Comparison of ENCODE assay signal across 9 cellular contexts in the genomic region with DNA sequence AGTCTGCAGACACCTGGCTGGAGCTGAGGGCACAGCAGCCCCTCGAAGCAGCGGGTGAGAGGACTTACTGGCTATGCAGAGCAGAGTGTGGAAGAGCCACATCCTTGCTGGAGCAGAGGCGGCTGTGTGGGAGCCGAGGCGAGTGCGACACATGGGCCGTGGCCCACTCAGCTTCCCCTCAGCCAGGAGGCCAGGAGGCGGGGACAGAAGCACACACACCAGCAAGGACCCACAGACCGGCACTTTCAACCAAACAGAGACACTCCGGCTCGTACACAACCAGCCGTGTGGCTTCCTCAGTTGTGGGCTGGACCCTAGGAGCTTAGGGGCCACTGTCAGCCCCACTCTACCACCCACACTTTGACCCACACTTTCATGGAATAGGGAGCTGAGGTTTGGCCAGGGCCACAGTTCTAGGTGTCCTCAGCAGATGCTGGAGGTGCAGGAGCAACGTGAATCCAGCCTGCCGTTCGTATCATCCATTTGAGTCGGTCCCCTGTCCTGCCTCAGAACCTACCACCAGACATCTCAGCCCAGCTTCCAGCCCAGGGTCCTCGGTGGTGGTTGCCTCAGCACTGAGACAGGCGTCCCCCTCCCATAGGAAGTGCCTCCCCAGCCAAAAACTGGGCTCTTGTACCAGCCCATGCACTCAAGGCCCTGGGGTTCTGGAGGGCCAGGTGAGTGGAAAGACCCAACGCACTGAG. TPM values are rescaled to one million over a fixed set of nuclear protein-coding genes. Genes with fewer than 3 reads are reported as not detected.
A peak's percentile ranks its signal among the peaks of the same experiment; 100 is the strongest.
DNase-seq lines count a peak whose midpoint lies in the region; ATAC-seq and TF ChIP-seq lines count a peak whose summit lies in the region.
"Had no signal": no experiment of that assay in that cellular context is flagged by ENCODE, and none has a peak within 500 bp of the region (broad histone marks: within the 10 kb centered on the region; RNA-seq: fewer than 3 reads in every experiment).

A gene with protein sequence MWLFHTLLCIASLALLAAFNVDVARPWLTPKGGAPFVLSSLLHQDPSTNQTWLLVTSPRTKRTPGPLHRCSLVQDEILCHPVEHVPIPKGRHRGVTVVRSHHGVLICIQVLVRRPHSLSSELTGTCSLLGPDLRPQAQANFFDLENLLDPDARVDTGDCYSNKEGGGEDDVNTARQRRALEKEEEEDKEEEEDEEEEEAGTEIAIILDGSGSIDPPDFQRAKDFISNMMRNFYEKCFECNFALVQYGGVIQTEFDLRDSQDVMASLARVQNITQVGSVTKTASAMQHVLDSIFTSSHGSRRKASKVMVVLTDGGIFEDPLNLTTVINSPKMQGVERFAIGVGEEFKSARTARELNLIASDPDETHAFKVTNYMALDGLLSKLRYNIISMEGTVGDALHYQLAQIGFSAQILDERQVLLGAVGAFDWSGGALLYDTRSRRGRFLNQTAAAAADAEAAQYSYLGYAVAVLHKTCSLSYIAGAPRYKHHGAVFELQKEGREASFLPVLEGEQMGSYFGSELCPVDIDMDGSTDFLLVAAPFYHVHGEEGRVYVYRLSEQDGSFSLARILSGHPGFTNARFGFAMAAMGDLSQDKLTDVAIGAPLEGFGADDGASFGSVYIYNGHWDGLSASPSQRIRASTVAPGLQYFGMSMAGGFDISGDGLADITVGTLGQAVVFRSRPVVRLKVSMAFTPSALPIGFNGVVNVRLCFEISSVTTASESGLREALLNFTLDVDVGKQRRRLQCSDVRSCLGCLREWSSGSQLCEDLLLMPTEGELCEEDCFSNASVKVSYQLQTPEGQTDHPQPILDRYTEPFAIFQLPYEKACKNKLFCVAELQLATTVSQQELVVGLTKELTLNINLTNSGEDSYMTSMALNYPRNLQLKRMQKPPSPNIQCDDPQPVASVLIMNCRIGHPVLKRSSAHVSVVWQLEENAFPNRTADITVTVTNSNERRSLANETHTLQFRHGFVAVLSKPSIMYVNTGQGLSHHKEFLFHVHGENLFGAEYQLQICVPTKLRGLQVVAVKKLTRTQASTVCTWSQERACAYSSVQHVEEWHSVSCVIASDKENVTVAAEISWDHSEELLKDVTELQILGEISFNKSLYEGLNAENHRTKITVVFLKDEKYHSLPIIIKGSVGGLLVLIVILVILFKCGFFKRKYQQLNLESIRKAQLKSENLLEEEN (minus strand): TSS at position 146 of the 704 bp plus-strand sequence. CDS start 44 bp downstream, at position 102.

- H2AFZ ChIP-seq in GM23248 = no peak within 1 kb of the TSS

- peak within 1 kb of the TSS; percentile 78 for H3K27ac ChIP-seq in GM23248
- H3K27ac ChIP-seq in heart left ventricle = peak within 1 kb of the TSS in 2 of 12 donors; percentile 69 to 78
- H3K27ac ChIP-seq in prostate gland = no peak within 1 kb of the TSS

- WGBS in GM23248 (ENCODE audit: low coverage in 1 of 2, low lambda C conversion rate in 2 of 2, missing lambda C conversion rate in 2 of 2), 2 experiments = 92 to 94% methylated on average over 19 of the region's 19 CpGs
- 79 to 85% (median 82%) methylated on average over 12 to 19 of the region's 19 CpGs for WGBS in heart left ventricle, 4 donors
- 86% methylated on average over 19 of the region's 19 CpGs for WGBS in prostate gland

- no peaks in the 10 kb centered on the region for H3K9me2 ChIP-seq in GM23248 (ENCODE audit: insufficient read depth)

- no peak within 1 kb of the TSS for H3K4me2 ChIP-seq in GM23248 (ENCODE audit: unreplicated experiment)

- TF ChIP-seq POLR2A in heart left ventricle (IDR thresholded peaks at IDR 0.05) = no peak
- TF ChIP-seq POLR2A in prostate gland (IDR thresholded peaks at IDR 0.05) = no peak

- H3K4me1 ChIP-seq in GM23248 (ENCODE audit: insufficient read depth) = peaks cover 26% of the 10 kb centered on the region
- H3K4me1 ChIP-seq in heart left ventricle = peaks cover 0 to 38% (median 0%) of the 10 kb centered on the region in 12 donors
- H3K4me1 ChIP-seq in prostate gland (replicated peaks) = no peaks in the 10 kb centered on the region
- H3K4me1 ChIP-seq in HAP-1 = no peaks in the 10 kb centered on the region

- no peak for TF ChIP-seq CTCF in activated CD8-positive, alpha-beta T cell treated with anti-CD3 and anti-CD28 coated beads for 36 hours (IDR thresholded peaks at IDR 0.05)
- TF ChIP-seq CTCF in heart left ventricle (IDR thresholded peaks at IDR 0.05) = no peak
- TF ChIP-seq CTCF in prostate gland (IDR thresholded peaks at IDR 0.05) = no peak

- no peaks in the 10 kb centered on the region for H3K79me2 ChIP-seq in GM23248 (ENCODE audit: insufficient read depth)

- no peak for ATAC-seq in activated CD8-positive, alpha-beta T cell treated with anti-CD3 and anti-CD28 coated beads for 36 hours
- no peak for ATAC-seq in heart left ventricle
- no peak for ATAC-seq in GM19455 (IDR thresholded peaks at IDR 0.05; ENCODE audit: unreplicated experiment)

- H3F3A ChIP-seq in GM23248 (ENCODE audit: insufficient read depth) = peaks cover 27% of the 10 kb centered on the region

- H3K9ac ChIP-seq in GM23248 = no peak within 1 kb of the TSS

- H3K36me3 ChIP-seq in GM23248 (ENCODE audit: low read depth) = no peaks in the 10 kb centered on the region
- peaks cover 0 to 11% (median 0%) of the 10 kb centered on the region in 9 donors for H3K36me3 ChIP-seq in heart left ventricle
- no peaks in the 10 kb centered on the region for H3K36me3 ChIP-seq in prostate gland
- no peaks in the 10 kb centered on the region for H3K36me3 ChIP-seq in HAP-1 (replicated peaks)

- H3K9me3 ChIP-seq in GM23248 (ENCODE audit: low read depth) (no peaks in the 10 kb centered on the region), heart left ventricle (no peaks in the 10 kb centered on the region), prostate gland (no peaks in the 10 kb centered on the region), HAP-1 (no peaks in the 10 kb centered on the region)

- no peak within 1 kb of the TSS for H3K4me3 ChIP-seq in GM23248
- H3K4me3 ChIP-seq in heart left ventricle = no peak within 1 kb of the TSS
- H3K4me3 ChIP-seq in prostate gland = no peak within 1 kb of the TSS
- no peak within 1 kb of the TSS for H3K4me3 ChIP-seq in HAP-1

- CTCF ChIA-PET in activated CD8-positive, alpha-beta T cell treated with anti-CD3 and anti-CD28 coated beads for 36 hours (lab: Charles Lee) = interaction anchor here (0.9 to 3.2 kb wide), 3 partner anchors 25 to 63 kb away, joined by 4 to 29 read pairs (median 4); no protein-coding TSS in a partner anchor

- intact Hi-C loops in activated CD8-positive, alpha-beta T cell treated with anti-CD3 and anti-CD28 coated beads for 36 hours (cut with micrococcal nuclease) = no loop called here
- intact Hi-C loops in heart left ventricle (cut with DNase I) = no loop called here
- intact Hi-C loops in prostate gland (cut with DNase I) = no loop called here

- H3K36me3 Mint-ChIP-seq in activated CD8-positive, alpha-beta T cell treated with anti-CD3 and anti-CD28 coated beads for 36 hours (ENCODE audit: low read depth) = peaks cover 5% of the 10 kb centered on the region

- H3K4me1 Mint-ChIP-seq in activated CD8-positive, alpha-beta T cell treated with anti-CD3 and anti-CD28 coated beads for 36 hours (ENCODE audit: low read depth) = peaks cover 47% of the 10 kb centered on the region

- DNase-seq in GM23248 = no peak
- no peak for DNase-seq in activated CD8-positive, alpha-beta T cell treated with anti-CD3 and anti-CD28 coated beads for 36 hours
- no peak for DNase-seq in heart left ventricle
- no peak for DNase-seq in prostate gland (ENCODE audit: low spot score)
- DNase-seq in NOMO-1 (lab: John Stamatoyannopoulos, UW; ENCODE audit: unreplicated experiment in 2 of 2) = no peak
- no peak for DNase-seq in nucleus accumbens (lab: John Stamatoyannopoulos, UW)
- DNase-seq in HAP-1 (ENCODE audit: low spot score in 2 of 2) = no peak
- DNase-seq: cerebellar nuclear complex had no signal

- H3K4me3 Mint-ChIP-seq in activated CD8-positive, alpha-beta T cell treated with anti-CD3 and anti-CD28 coated beads for 36 hours = peak within 1 kb of the TSS; percentile 62

- H4K20me1 ChIP-seq in GM23248 (ENCODE audit: insufficient read depth) = no peaks in the 10 kb centered on the region

- POLR2A ChIA-PET in activated CD8-positive, alpha-beta T cell treated with anti-CD3 and anti-CD28 coated beads for 36 hours (lab: Charles Lee) = interaction anchor here (1.6 kb wide), 1 partner anchor 63 kb away, joined by 5 read pairs; no protein-coding TSS in a partner anchor

- in situ Hi-C loops in GM23248 (cut with MboI) = no loop called here
- in situ Hi-C loops in HAP-1 (cut with MboI; ENCODE audit: low sequenced_read_pairs) = no loop called here

- H3K27me3 Mint-ChIP-seq in activated CD8-positive, alpha-beta T cell treated with anti-CD3 and anti-CD28 coated beads for 36 hours = no peaks in the 10 kb centered on the region

- H3K9me3 Mint-ChIP-seq in activated CD8-positive, alpha-beta T cell treated with anti-CD3 and anti-CD28 coated beads for 36 hours = no peaks in the 10 kb centered on the region

- peak within 1 kb of the TSS; percentile 77 for H3K27ac Mint-ChIP-seq in activated CD8-positive, alpha-beta T cell treated with anti-CD3 and anti-CD28 coated beads for 36 hours

- H3K27me3 ChIP-seq in GM23248 (replicated peaks; ENCODE audit: insufficient read depth) (no peaks in the 10 kb centered on the region), heart left ventricle (no peaks in the 10 kb centered on the region), prostate gland (replicated peaks; ENCODE audit: insufficient read depth) (no peaks in the 10 kb centered on the region), HAP-1 (ENCODE audit: low read depth) (no peaks in the 10 kb centered on the region)

RNA-seq across cellular contexts. Expression of the gene that starts here (rescaled TPM):
- total RNA-seq in GM23248 (2014; rRNA removed; shearing (Covaris generic)) = 11.8 and 23.3 TPM in 2 replicates
- polyA plus RNA-seq in GM23248 (2016; fragmentation: Nextera tagmentation; extraction: Ambion mirVana) (80.3 and 83.6 TPM in 2 replicates), heart left ventricle (10 to 100 TPM; 15.3 to 32.9 TPM)
- total RNA-seq in activated CD8-positive, alpha-beta T cell treated with anti-CD3 and anti-CD28 coated beads for 36 hours = 10 to 100 TPM; 31.8 to 32.4 TPM
- total RNA-seq in heart left ventricle (10 to 100 TPM in 8 of 9 donors, 1 to 10 TPM in 1; 7.1 to 17.1 (median 15.3) TPM), prostate gland (10 to 100 TPM; 16.2 to 27.6 TPM)
